1 cellular context compared by ENCODE assay signal in genomic region chr16:88009566-88010342, GRCh38.
TF ChIP-seq lines count a peak whose summit lies in the region.

No MANE protein-coding gene starts in this region.

TF ChIP-seq in H1, 55 proteins besides CTCF, POLR2A, EP300 and RAD21:
- TF ChIP-seq POU5F1 (IDR thresholded peaks at IDR 0.05; ENCODE audit: low read depth, low read length) (peak; percentile 65; the same call in 1 of the 2 replicates), BCL11A (IDR thresholded peaks at IDR 0.05; ENCODE audit: low read depth in 2 of 2, low read length in 2 of 2) (no peak), NANOG (IDR thresholded peaks at IDR 0.05; ENCODE audit: insufficient read depth, low read depth, low read length, poor library complexity, severe bottlenecking) (peak; percentile 89), PHF8 (conservative IDR thresholded peaks at IDR 0.05; ENCODE audit: low read depth, low read length) (no peak), TBP (IDR thresholded peaks at IDR 0.05; ENCODE audit: low read depth, low read length) (no peak), HDAC2 (IDR thresholded peaks at IDR 0.05; ENCODE audit: borderline replicate concordance in 1 of 2, low read depth in 2 of 2, low read length in 2 of 2) (peak in 1 of 2 experiments; percentile 61; a peak in 1 of 4 replicates)
